8 cellular contexts compared by ENCODE assay signal in the genomic region with DNA sequence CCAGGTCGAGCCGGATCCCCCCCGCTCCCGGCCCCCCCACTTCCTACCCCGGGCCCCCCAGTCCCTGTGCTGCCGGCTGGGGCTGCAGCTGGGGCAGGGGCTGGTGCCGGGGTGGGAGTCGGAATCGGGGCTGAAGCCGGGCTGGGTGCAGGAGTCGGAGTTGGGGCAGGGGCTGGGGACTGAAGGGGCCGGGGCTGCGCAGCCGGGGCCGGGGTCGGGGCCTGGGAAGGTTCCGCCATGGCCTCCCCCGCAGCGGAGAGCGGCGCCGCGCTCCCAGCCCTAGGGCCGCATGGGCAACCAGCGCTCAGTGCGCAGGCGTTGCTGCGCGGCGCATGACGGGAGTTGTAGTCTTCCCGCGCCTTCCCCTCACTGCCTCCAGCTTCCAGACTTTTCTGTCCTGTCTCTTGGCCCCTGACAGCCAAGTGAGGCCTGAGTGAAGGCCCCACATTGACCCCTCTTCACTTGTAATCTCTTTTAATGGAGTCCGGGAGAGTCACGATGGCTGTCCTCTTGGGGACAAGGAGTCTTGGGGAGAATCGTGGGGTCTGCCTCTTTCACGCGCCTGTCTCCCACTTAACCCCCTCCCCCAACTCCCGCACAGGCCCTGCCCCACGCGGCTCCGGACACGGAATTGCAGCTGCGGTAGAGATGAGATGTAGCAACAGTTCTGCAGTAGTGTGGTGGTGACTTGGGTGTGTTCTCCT. TPM values are rescaled to one million over a fixed set of nuclear protein-coding genes. Genes with fewer than 3 reads are reported as not detected.
DNase-seq lines count a peak whose midpoint lies in the region; ATAC-seq and TF ChIP-seq lines count a peak whose summit lies in the region.

A gene (minus strand): TSS at position 302 of the 704 bp plus-strand sequence. CDS start 63 bp downstream, at position 239.

- H3K27me3 Mint-ChIP-seq in activated T-helper 17 cell treated with anti-CD3 and anti-CD28 coated beads, Interleukin-2, amount 50 U/mL, for 72 hours: no peaks in the 10 kb centered on the region
- H3K27me3 Mint-ChIP-seq in naive thymus-derived CD8-positive, alpha-beta T cell: no peaks in the 10 kb centered on the region
- no peaks in the 10 kb centered on the region for H3K27me3 Mint-ChIP-seq in stimulated activated naive B cell treated with anti-CD40 and anti-IgM and Interleukin-4, amounts not matched to agents 10 μg/mL and 1 μg/mL and 100 μg/mL, for 72 hours

- H3K9me3 ChIP-seq in HUES6 (ENCODE audit: control insufficient read depth, insufficient read depth, low read depth, low read length): no peaks in the 10 kb centered on the region

- H3K4me3 Mint-ChIP-seq in activated T-helper 17 cell treated with anti-CD3 and anti-CD28 coated beads, Interleukin-2, amount 50 U/mL, for 72 hours: peak within 1 kb of the TSS; percentile 77
- H3K4me3 Mint-ChIP-seq in naive thymus-derived CD8-positive, alpha-beta T cell: peak within 1 kb of the TSS; percentile 68 to 85 (median 76)
- peak within 1 kb of the TSS; percentile 76 to 81 for H3K4me3 Mint-ChIP-seq in stimulated activated naive B cell treated with anti-CD40 and anti-IgM and Interleukin-4, amounts not matched to agents 10 μg/mL and 1 μg/mL and 100 μg/mL, for 72 hours

- no peaks in the 10 kb centered on the region for H3K27me3 ChIP-seq in HUES6 (ENCODE audit: control insufficient read depth, insufficient read depth, low read length)

- H3K4me1 ChIP-seq in HUES6 (ENCODE audit: control insufficient read depth, insufficient read depth, low read length): peaks cover 19% of the 10 kb centered on the region

- peaks cover 42% of the 10 kb centered on the region for H3K36me3 Mint-ChIP-seq in activated T-helper 17 cell treated with anti-CD3 and anti-CD28 coated beads, Interleukin-2, amount 50 U/mL, for 72 hours (ENCODE audit: low read depth)
- peaks cover 5 to 29% (median 6%) of the 10 kb centered on the region in 3 donors for H3K36me3 Mint-ChIP-seq in naive thymus-derived CD8-positive, alpha-beta T cell
- peaks cover 38 to 67% of the 10 kb centered on the region in 2 donors for H3K36me3 Mint-ChIP-seq in stimulated activated naive B cell treated with anti-CD40 and anti-IgM and Interleukin-4, amounts not matched to agents 10 μg/mL and 1 μg/mL and 100 μg/mL, for 72 hours

- no peaks in the 10 kb centered on the region for H3K9me3 Mint-ChIP-seq in activated T-helper 17 cell treated with anti-CD3 and anti-CD28 coated beads, Interleukin-2, amount 50 U/mL, for 72 hours
- no peaks in the 10 kb centered on the region for H3K9me3 Mint-ChIP-seq in naive thymus-derived CD8-positive, alpha-beta T cell
- H3K9me3 Mint-ChIP-seq in stimulated activated naive B cell treated with anti-CD40 and anti-IgM and Interleukin-4, amounts not matched to agents 10 μg/mL and 1 μg/mL and 100 μg/mL, for 72 hours: no peaks in the 10 kb centered on the region

- TF ChIP-seq CTCF in AG10803 (conservative IDR thresholded peaks at IDR 0.05; ENCODE audit: low read length) (no peak), RWPE1 (conservative IDR thresholded peaks at IDR 0.05; ENCODE audit: low read depth) (no peak)

- DNase-seq in AG10803 (ENCODE audit: low read depth) (peak; percentile 74), RWPE1 (ENCODE audit: low spot score) (peak; percentile 91), fibroblast of peridontal ligament (ENCODE audit: extremely low read depth) (peak; percentile 74)
- DNase-seq in naive thymus-derived CD8-positive, alpha-beta T cell: peak; percentile 56 to 83 (median 72)
- DNase-seq in stimulated activated naive B cell treated with anti-CD40 and anti-IgM and Interleukin-4, amounts not matched to agents 10 μg/mL and 1 μg/mL and 100 μg/mL, for 72 hours: peak; percentile 60

- H3K36me3 ChIP-seq in HUES6 (ENCODE audit: control insufficient read depth, insufficient read depth, low read length): peaks cover 42% of the 10 kb centered on the region

- H3K4me3 ChIP-seq in AG10803 (ENCODE audit: low read length) (peak within 1 kb of the TSS; percentile 59), HUES6 (ENCODE audit: low read depth, low read length) (peak within 1 kb of the TSS; percentile 55)

- peak within 1 kb of the TSS; percentile 23 for H3K9ac ChIP-seq in HUES6 (ENCODE audit: low read length)

- H3K27ac Mint-ChIP-seq in activated T-helper 17 cell treated with anti-CD3 and anti-CD28 coated beads, Interleukin-2, amount 50 U/mL, for 72 hours: peak within 1 kb of the TSS; percentile 83
- H3K27ac Mint-ChIP-seq in naive thymus-derived CD8-positive, alpha-beta T cell: peak within 1 kb of the TSS; percentile 4 to 85 (median 72)
- H3K27ac Mint-ChIP-seq in stimulated activated naive B cell treated with anti-CD40 and anti-IgM and Interleukin-4, amounts not matched to agents 10 μg/mL and 1 μg/mL and 100 μg/mL, for 72 hours: peak within 1 kb of the TSS; percentile 77

- POLR2A ChIA-PET in RWPE1 (lab: Yijun Ruan, JAX; ENCODE audit: low non-redundant PET): interaction anchor here (0.6 to 1.2 kb wide), 3 partner anchors 10 to 154 kb away, joined by 4 to 9 read pairs (median 8); no protein-coding TSS in a partner anchor
- POLR2A ChIA-PET in naive thymus-derived CD8-positive, alpha-beta T cell (lab: Charles Lee): interaction anchor here (0.6 to 3.7 kb wide), 10 partner anchors 10 to 155 kb away, joined by 3 to 28 read pairs (median 8); a partner anchor contains a TSS

- H3K27ac ChIP-seq in HUES6 (ENCODE audit: low read depth, low read length) (peak within 1 kb of the TSS; percentile 70), RWPE1 (peak within 1 kb of the TSS; percentile 71)

- CTCF ChIA-PET in RWPE1 (lab: Yijun Ruan, JAX): interaction anchor here (0.6 to 1.3 kb wide), 3 partner anchors 20 to 962 kb away, joined by 3 read pairs; no protein-coding TSS in a partner anchor

- peaks cover 13% of the 10 kb centered on the region for H3K4me1 Mint-ChIP-seq in activated T-helper 17 cell treated with anti-CD3 and anti-CD28 coated beads, Interleukin-2, amount 50 U/mL, for 72 hours
- H3K4me1 Mint-ChIP-seq in naive thymus-derived CD8-positive, alpha-beta T cell: peaks cover 12 to 34% (median 27%) of the 10 kb centered on the region in 4 donors
- H3K4me1 Mint-ChIP-seq in stimulated activated naive B cell treated with anti-CD40 and anti-IgM and Interleukin-4, amounts not matched to agents 10 μg/mL and 1 μg/mL and 100 μg/mL, for 72 hours: peaks cover 29 to 46% of the 10 kb centered on the region in 2 donors

- ATAC-seq in GM19023 (IDR thresholded peaks at IDR 0.05; ENCODE audit: unreplicated experiment): peak; percentile 74
- ATAC-seq in activated T-helper 17 cell treated with anti-CD3 and anti-CD28 coated beads, Interleukin-2, amount 50 U/mL, for 72 hours (replicated peaks): peak; percentile 98
- ATAC-seq in naive thymus-derived CD8-positive, alpha-beta T cell: peak; percentile 91 to 95
- ATAC-seq in stimulated activated naive B cell treated with anti-CD40 and anti-IgM and Interleukin-4, amounts not matched to agents 10 μg/mL and 1 μg/mL and 100 μg/mL, for 72 hours (replicated peaks): peak; percentile 90 to 91

RNA-seq across cellular contexts. Expression of the gene that starts here (rescaled TPM):
- total RNA-seq in activated T-helper 17 cell treated with anti-CD3 and anti-CD28 coated beads, Interleukin-2, amount 50 U/mL, for 72 hours: 10 to 100 TPM; 32.8 to 44.2 TPM
- 10 to 100 TPM; 65.3 to 73.3 TPM for total RNA-seq in naive thymus-derived CD8-positive, alpha-beta T cell
- polyA plus RNA-seq in naive thymus-derived CD8-positive, alpha-beta T cell: 10 to 100 TPM in 1 of 3 donors, 1 to 10 TPM in 2; 5.1 to 11.8 (median 8.8) TPM

Comparison
In these comparisons a context has a peak if more than half of its experiments do, and no peak if none do; other contexts are left out.
1. Peak in every context shown above with its lines: DNase-seq, ATAC-seq, H3K4me3 ChIP-seq and H3K27ac ChIP-seq.